ENCODE assay signal across 11 cellular contexts in genomic region chr6:121771937-121772717, GRCh38.
DNase-seq lines count a peak whose midpoint lies in the region; ATAC-seq and TF ChIP-seq lines count a peak whose summit lies in the region.
"Had no signal": no experiment of that assay in that cellular context is flagged by ENCODE, and none has a peak within 500 bp of the region (broad histone marks: within the 10 kb centered on the region; RNA-seq: fewer than 3 reads in every experiment).

No MANE protein-coding gene starts in this region.

- ATAC-seq in activated T-cell treated with anti-CD3 and anti-CD28 coated beads, Interleukin-2, amount 50 U/mL, for 72 hours (replicated peaks in 1 of 2): peak; percentile 36 to 49
- ATAC-seq in GM21723 (IDR thresholded peaks at IDR 0.05; ENCODE audit: unreplicated experiment): peak; percentile 85
- ATAC-seq in HG03280 (IDR thresholded peaks at IDR 0.05; ENCODE audit: unreplicated experiment): peak; percentile 79
- ATAC-seq: naive thymus-derived CD4-positive, alpha-beta T cell had no signal

- H3K36me3 Mint-ChIP-seq in activated T-cell treated with anti-CD3 and anti-CD28 coated beads, Interleukin-2, amount 50 U/mL, for 72 hours (ENCODE audit: insufficient read depth in 2 of 2): no peaks in the 10 kb centered on the region
- no peaks in the 10 kb centered on the region for H3K36me3 Mint-ChIP-seq in HFFc6 (ENCODE audit: low read depth)

- in situ Hi-C loops in G401 (cut with HindIII; ENCODE audit: low sequenced_read_pairs): no loop called here

- no peak for TF ChIP-seq CTCF in HFFc6 (IDR thresholded peaks at IDR 0.05)

- H3K4me1 Mint-ChIP-seq in activated T-cell treated with anti-CD3 and anti-CD28 coated beads, Interleukin-2, amount 50 U/mL, for 72 hours (ENCODE audit: low read depth): peaks cover 17% of the 10 kb centered on the region
- H3K4me1 Mint-ChIP-seq in HFFc6 (ENCODE audit: low read depth): peaks cover 8% of the 10 kb centered on the region; the same call in 1 of the 2 replicates

- H3K27ac Mint-ChIP-seq in activated T-cell treated with anti-CD3 and anti-CD28 coated beads, Interleukin-2, amount 50 U/mL, for 72 hours: no peak overlapping the region
- no peak overlapping the region for H3K27ac Mint-ChIP-seq in HFFc6

- H3K4me3 Mint-ChIP-seq in activated T-cell treated with anti-CD3 and anti-CD28 coated beads, Interleukin-2, amount 50 U/mL, for 72 hours: peak overlapping the region; percentile 25 to 34
- H3K4me3 Mint-ChIP-seq in HFFc6: no peak overlapping the region

- no peaks in the 10 kb centered on the region for H3K27me3 Mint-ChIP-seq in activated T-cell treated with anti-CD3 and anti-CD28 coated beads, Interleukin-2, amount 50 U/mL, for 72 hours (ENCODE audit: low read depth)
- no peaks in the 10 kb centered on the region; the same call in 1 of the 2 replicates for H3K27me3 Mint-ChIP-seq in HFFc6 (ENCODE audit: insufficient read depth)
- H3K27me3 Mint-ChIP-seq: naive thymus-derived CD4-positive, alpha-beta T cell had no signal

- DNase-seq in activated T-cell treated with anti-CD3 and anti-CD28 coated beads, Interleukin-2, amount 50 U/mL, for 72 hours: no peak
- DNase-seq in activated T-cell treated with anti-CD3 and anti-CD28 coated beads, Interleukin-2, amount 50 U/mL, for 1 hour: no peak
- peak; percentile 12 to 100 for DNase-seq in lung microvascular endothelial cell (ENCODE audit: low read depth in 2 of 2)
- DNase-seq in G401 (ENCODE audit: low spot score): no peak
- no peak for DNase-seq in HFFc6
- no peak for DNase-seq in posterior cingulate gyrus
- DNase-seq: naive thymus-derived CD4-positive, alpha-beta T cell; NCI-H1417 treated with DMSO at 0.1 percent for 48 hours; PC-9 had no signal

- intact Hi-C loops in posterior cingulate gyrus (cut with DNase I): no loop called here

- no peaks in the 10 kb centered on the region for H3K9me3 Mint-ChIP-seq in activated T-cell treated with anti-CD3 and anti-CD28 coated beads, Interleukin-2, amount 50 U/mL, for 72 hours
- no peaks in the 10 kb centered on the region for H3K9me3 Mint-ChIP-seq in HFFc6

Comparison
In these comparisons a context has a peak if more than half of its experiments do, and no peak if none do; other contexts are left out.
1. DNase-seq: peak in lung microvascular endothelial cell (2 of 2); none in activated T-cell treated with anti-CD3 and anti-CD28 coated beads, Interleukin-2, amount 50 U/mL, for 72 hours (0 of 2), activated T-cell treated with anti-CD3 and anti-CD28 coated beads, Interleukin-2, amount 50 U/mL, for 1 hour (single experiment), G401 (single experiment), HFFc6 (single experiment) and posterior cingulate gyrus (0 of 10).
2. Peak in every context shown above with its lines, with median percentiles within 50 percentile points of each other: ATAC-seq.